21 cellular contexts compared by ENCODE assay signal in the genomic region with DNA sequence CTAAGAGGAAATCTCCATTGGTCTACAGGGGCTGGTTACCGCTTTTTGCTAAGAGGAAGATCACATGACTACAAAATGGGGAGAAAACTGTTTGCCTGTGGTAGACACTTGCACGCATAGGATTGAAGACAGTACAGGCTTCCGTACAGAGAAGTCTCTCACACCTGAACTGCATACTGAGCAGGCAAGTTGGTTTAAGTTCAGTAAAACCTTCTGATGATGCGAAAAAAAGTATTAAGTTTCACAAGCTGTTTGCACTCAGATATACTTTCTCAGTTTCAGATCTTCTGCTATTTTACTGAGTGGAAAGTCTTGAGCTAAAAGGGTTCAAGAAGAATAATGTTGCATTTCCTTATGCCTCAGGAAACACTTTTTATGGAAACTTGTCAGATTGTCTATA.
DNase-seq lines count a peak whose midpoint lies in the region; ATAC-seq and TF ChIP-seq lines count a peak whose summit lies in the region.
"Had no signal": no experiment of that assay in that cellular context is flagged by ENCODE, and none has a peak within 500 bp of the region (broad histone marks: within the 10 kb centered on the region; RNA-seq: fewer than 3 reads in every experiment).

No MANE protein-coding gene starts in this region.

- H3K4me3 ChIP-seq in OCI-LY3 (ENCODE audit: low read length), result no peak overlapping the region
- no peak overlapping the region for H3K4me3 ChIP-seq in vagina
- H3K4me3 ChIP-seq in naive thymus-derived CD4-positive, alpha-beta T cell (ENCODE audit: low read length), result no peak overlapping the region
- H3K4me3 ChIP-seq: GM23248 had no signal

- intact Hi-C loops in vagina (cut with DNase I), result no loop called here
- intact Hi-C loops in naive thymus-derived CD4-positive, alpha-beta T cell (cut with micrococcal nuclease), result no loop called here

- peak; percentile 63 for ATAC-seq in GM18858 (IDR thresholded peaks at IDR 0.05; ENCODE audit: unreplicated experiment)
- ATAC-seq in GM19463 (IDR thresholded peaks at IDR 0.05; ENCODE audit: unreplicated experiment), result peak; percentile 56
- ATAC-seq in HG03066 (IDR thresholded peaks at IDR 0.05; ENCODE audit: low read depth, unreplicated experiment), result peak; percentile 54
- ATAC-seq in naive thymus-derived CD4-positive, alpha-beta T cell, result no peak
- ATAC-seq: SK-N-SH treated with all-trans-retinoic acid at 6 μM for 48 hours had no signal

- peaks cover 0 to 16% (median 2%) of the 10 kb centered on the region in 11 donors for H3K9me3 Mint-ChIP-seq in naive thymus-derived CD4-positive, alpha-beta T cell

- TF ChIP-seq CTCF in OCI-LY3 (IDR thresholded peaks at IDR 0.05; ENCODE audit: low read depth, low read length) (no peak), vagina (IDR thresholded peaks at IDR 0.05) (no peak)

- no peak overlapping the region for H3K9ac ChIP-seq in OCI-LY3 (ENCODE audit: low read length)
- H3K9ac ChIP-seq: GM23248 had no signal

- H3K79me2 ChIP-seq in OCI-LY3 (ENCODE audit: low read length), result no peaks in the 10 kb centered on the region

- H4K20me1 ChIP-seq in OCI-LY3 (ENCODE audit: insufficient read depth, low read length), result no peaks in the 10 kb centered on the region

- H3K27me3 Mint-ChIP-seq in naive thymus-derived CD4-positive, alpha-beta T cell, result no peaks in the 10 kb centered on the region

- H3K36me3 ChIP-seq in OCI-LY3 (replicated peaks; ENCODE audit: low read depth, low read length) (no peaks in the 10 kb centered on the region), vagina (no peaks in the 10 kb centered on the region)
- H3K36me3 ChIP-seq in naive thymus-derived CD4-positive, alpha-beta T cell (ENCODE audit: control insufficient read depth in 2 of 3, insufficient read depth in 3 of 3, low read length in 3 of 3), result no peaks in the 10 kb centered on the region

- H3K4me1 ChIP-seq in OCI-LY3 (ENCODE audit: low read length) (peaks cover 13% of the 10 kb centered on the region), vagina (no peaks in the 10 kb centered on the region)
- H3K4me1 ChIP-seq in naive thymus-derived CD4-positive, alpha-beta T cell (ENCODE audit: control insufficient read depth in 2 of 2, insufficient read depth in 2 of 2, low read length in 2 of 2), result no peaks in the 10 kb centered on the region

- H3K4me1 Mint-ChIP-seq in naive thymus-derived CD4-positive, alpha-beta T cell, result no peaks in the 10 kb centered on the region

- DNase-seq in iPS-NIHi11 (ENCODE audit: low spot score) (no peak), vagina (ENCODE audit: extremely low spot score in 2 of 2) (no peak)
- no peak for DNase-seq in naive thymus-derived CD4-positive, alpha-beta T cell
- DNase-seq: ACHN, AML-193, COR-L47, DMS153, EL, GM23248, HCEC 1CT, NCI-H1436, NCI-H2029, NCI-H510A treated with DMSO at 0.1 percent for 48 hours, NCI-H82, SHP77 treated with DMSO at 0.1 percent for 48 hours, T-helper 1 cell had no signal

- peak overlapping the region; percentile 22 for H3K4me2 ChIP-seq in OCI-LY3 (ENCODE audit: low read length)

- H2AFZ ChIP-seq in OCI-LY3 (ENCODE audit: low read depth, low read length), result no peak overlapping the region
- H2AFZ ChIP-seq: GM23248 had no signal

- H3K27me3 ChIP-seq in OCI-LY3 (ENCODE audit: low read depth, low read length), result no peaks in the 10 kb centered on the region
- H3K27me3 ChIP-seq in vagina, result no peaks in the 10 kb centered on the region
- no peaks in the 10 kb centered on the region for H3K27me3 ChIP-seq in naive thymus-derived CD4-positive, alpha-beta T cell (ENCODE audit: control insufficient read depth in 2 of 2, insufficient read depth in 2 of 2, low read length in 2 of 2)

- no peak overlapping the region for H3K27ac Mint-ChIP-seq in naive thymus-derived CD4-positive, alpha-beta T cell

- POLR2A ChIA-PET in naive thymus-derived CD4-positive, alpha-beta T cell (lab: Charles Lee), result no interaction called here

- H3K9me3 ChIP-seq in OCI-LY3 (ENCODE audit: insufficient read depth, low read length) (no peaks in the 10 kb centered on the region), vagina (no peaks in the 10 kb centered on the region)
- H3K9me3 ChIP-seq in naive thymus-derived CD4-positive, alpha-beta T cell (ENCODE audit: control insufficient read depth in 2 of 3, low read length in 3 of 3), result no peaks in the 10 kb centered on the region

- no peaks in the 10 kb centered on the region for H3K36me3 Mint-ChIP-seq in naive thymus-derived CD4-positive, alpha-beta T cell

- CTCF ChIA-PET in naive thymus-derived CD4-positive, alpha-beta T cell (lab: Charles Lee), result no interaction called here

- H3K27ac ChIP-seq in OCI-LY3 (ENCODE audit: low read length), result no peak overlapping the region
- H3K27ac ChIP-seq in vagina, result no peak overlapping the region
- H3K27ac ChIP-seq in naive thymus-derived CD4-positive, alpha-beta T cell (ENCODE audit: low read depth, low read length), result no peak overlapping the region
- H3K27ac ChIP-seq: GM23248 had no signal

- TF ChIP-seq POLR2A in vagina (IDR thresholded peaks at IDR 0.05), result no peak

- no peak overlapping the region for H3K4me3 Mint-ChIP-seq in naive thymus-derived CD4-positive, alpha-beta T cell
